8 cellular contexts compared by ENCODE assay signal in genomic region chr16:22007159-22007508, GRCh38. TPM values are rescaled to one million over a fixed set of nuclear protein-coding genes. Genes with fewer than 3 reads are reported as not detected.
DNase-seq lines count a peak whose midpoint lies in the region; ATAC-seq lines count a peak whose summit lies in the region.

No MANE protein-coding gene starts in this region.

- H3K9ac ChIP-seq in iPS-15b (ENCODE audit: low read depth, low read length) (no peak overlapping the region), stomach smooth muscle (ENCODE audit: low read length in 2 of 2) (peak overlapping the region; percentile 82 to 86)

- CTCF ChIA-PET in activated CD8-positive, alpha-beta T cell treated with anti-CD3 and anti-CD28 coated beads, Interleukin-2, amount 10 ng/mL, durations not matched to agents 7 days and 5 days (lab: Charles Lee), result interaction anchor here (0.7 to 8.2 kb wide), 7 partner anchors 8 to 290 kb away, joined by 3 to 139 read pairs (median 4); partner anchors contain the start of gene POLR3E

- no peaks in the 10 kb centered on the region for H3K9me3 ChIP-seq in iPS-15b (ENCODE audit: control insufficient read depth, insufficient read depth, low read length)
- no peaks in the 10 kb centered on the region for H3K9me3 ChIP-seq in stomach smooth muscle (ENCODE audit: control insufficient read depth in 2 of 2, low read length in 2 of 2)

- peak overlapping the region; percentile 82 for H3K27ac Mint-ChIP-seq in activated CD8-positive, alpha-beta T cell treated with anti-CD3 and anti-CD28 coated beads, Interleukin-2, amount 10 ng/mL, durations not matched to agents 7 days and 5 days

- H3K36me3 ChIP-seq in iPS-15b (ENCODE audit: control insufficient read depth, insufficient read depth, low read length) (no peaks in the 10 kb centered on the region), stomach smooth muscle (ENCODE audit: control insufficient read depth in 2 of 2, insufficient read depth in 2 of 2, low read length in 2 of 2) (no peaks in the 10 kb centered on the region)

- peaks cover 3% of the 10 kb centered on the region for H3K27me3 ChIP-seq in iPS-15b (ENCODE audit: control insufficient read depth, insufficient read depth, low read length)
- H3K27me3 ChIP-seq in stomach smooth muscle (ENCODE audit: control insufficient read depth in 1 of 2, insufficient read depth in 2 of 2, low read length in 2 of 2), result no peaks in the 10 kb centered on the region

- DNase-seq in NCI-H2171 treated with DMSO at 0.1 percent for 48 hours (lab: John Stamatoyannopoulos, UW) (peak; percentile 45), NCI-H2171 (lab: John Stamatoyannopoulos, UW) (no peak), H4 (ENCODE audit: low spot score) (no peak), NCI-H1092 treated with DMSO at 0.1 percent for 48 hours (lab: John Stamatoyannopoulos, UW) (no peak)
- DNase-seq in activated CD8-positive, alpha-beta T cell treated with anti-CD3 and anti-CD28 coated beads, Interleukin-2, amount 10 ng/mL, durations not matched to agents 7 days and 5 days, result no peak

- POLR2A ChIA-PET in activated CD8-positive, alpha-beta T cell treated with anti-CD3 and anti-CD28 coated beads, Interleukin-2, amount 10 ng/mL, durations not matched to agents 7 days and 5 days (lab: Charles Lee), result interaction anchor here (0.7 to 1.7 kb wide), 2 partner anchors 182 to 187 kb away, joined by 4 to 7 read pairs; no protein-coding TSS in a partner anchor

- H3K4me1 ChIP-seq in iPS-15b (ENCODE audit: control insufficient read depth, insufficient read depth, low read length) (no peaks in the 10 kb centered on the region), stomach smooth muscle (ENCODE audit: control insufficient read depth, insufficient read depth, low read length) (peaks cover 19% of the 10 kb centered on the region)

- peaks cover 28% of the 10 kb centered on the region for H3K4me1 Mint-ChIP-seq in activated CD8-positive, alpha-beta T cell treated with anti-CD3 and anti-CD28 coated beads, Interleukin-2, amount 10 ng/mL, durations not matched to agents 7 days and 5 days (ENCODE audit: low read depth)

- peak overlapping the region; percentile 75 for H3K27ac ChIP-seq in stomach smooth muscle (ENCODE audit: low read length)

- no peak for ATAC-seq in activated CD8-positive, alpha-beta T cell treated with anti-CD3 and anti-CD28 coated beads, Interleukin-2, amount 10 ng/mL, durations not matched to agents 7 days and 5 days
- no peak for ATAC-seq in GM18517 (IDR thresholded peaks at IDR 0.05; ENCODE audit: unreplicated experiment)

- H3K4me3 ChIP-seq in iPS-15b (ENCODE audit: low read depth, low read length) (peak overlapping the region; percentile 44), stomach smooth muscle (ENCODE audit: low read length in 2 of 2) (peak overlapping the region; percentile 82 to 87)

- peak overlapping the region; percentile 78 for H3K4me3 Mint-ChIP-seq in activated CD8-positive, alpha-beta T cell treated with anti-CD3 and anti-CD28 coated beads, Interleukin-2, amount 10 ng/mL, durations not matched to agents 7 days and 5 days

- peaks cover 5% of the 10 kb centered on the region for H3K36me3 Mint-ChIP-seq in activated CD8-positive, alpha-beta T cell treated with anti-CD3 and anti-CD28 coated beads, Interleukin-2, amount 10 ng/mL, durations not matched to agents 7 days and 5 days (ENCODE audit: low read depth)

- peaks cover 2% of the 10 kb centered on the region for H3K27me3 Mint-ChIP-seq in activated CD8-positive, alpha-beta T cell treated with anti-CD3 and anti-CD28 coated beads, Interleukin-2, amount 10 ng/mL, durations not matched to agents 7 days and 5 days (ENCODE audit: low read depth)

- no peaks in the 10 kb centered on the region for H3K9me3 Mint-ChIP-seq in activated CD8-positive, alpha-beta T cell treated with anti-CD3 and anti-CD28 coated beads, Interleukin-2, amount 10 ng/mL, durations not matched to agents 7 days and 5 days (ENCODE audit: insufficient read depth)

RNA-seq across cellular contexts. Expression of gene MOSMO, which starts 0.8 kb away (rescaled TPM):
- total RNA-seq in activated CD8-positive, alpha-beta T cell treated with anti-CD3 and anti-CD28 coated beads, Interleukin-2, amount 10 ng/mL, durations not matched to agents 7 days and 5 days, result 10 to 100 TPM; 11.4 to 11.9 TPM
- total RNA-seq in H4 (2014; rRNA removed; shearing (Covaris generic)), result 11.8 and 16.2 TPM in 2 replicates

RNA-seq across cellular contexts. Expression of gene PDZD9, which starts 6.2 kb away (rescaled TPM):
- total RNA-seq in activated CD8-positive, alpha-beta T cell treated with anti-CD3 and anti-CD28 coated beads, Interleukin-2, amount 10 ng/mL, durations not matched to agents 7 days and 5 days, result not detected
- not detected in 2 replicates for total RNA-seq in H4 (2014; rRNA removed; shearing (Covaris generic))

RNA-seq across cellular contexts. Expression of gene UQCRC2, which starts 54.0 kb away (rescaled TPM):
- 100 to 1,000 TPM; 231 to 238 TPM for total RNA-seq in activated CD8-positive, alpha-beta T cell treated with anti-CD3 and anti-CD28 coated beads, Interleukin-2, amount 10 ng/mL, durations not matched to agents 7 days and 5 days
- total RNA-seq in H4 (2014; rRNA removed; shearing (Covaris generic)), result 162 and 208 TPM in 2 replicates
